Comparison of ENCODE assay signal across 21 cellular contexts in the genomic region with DNA sequence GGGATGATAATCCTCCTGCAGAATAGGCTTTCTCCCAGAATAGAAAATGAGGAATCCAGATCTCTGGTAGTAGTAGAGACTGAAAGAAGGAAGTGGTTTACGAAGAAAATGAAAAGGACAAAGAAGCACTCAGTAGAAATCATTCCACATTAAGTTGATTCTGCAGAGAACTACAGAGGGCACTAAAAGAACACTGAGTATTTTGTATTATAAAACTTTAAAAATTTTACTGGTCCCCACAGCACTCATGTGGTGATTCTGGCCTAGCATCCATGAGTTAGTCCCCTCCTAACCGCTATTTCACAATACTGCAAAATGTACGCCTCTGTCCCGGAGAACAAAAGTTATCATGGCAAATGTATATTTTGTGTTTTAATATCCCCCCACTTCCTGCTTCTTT. TPM values are rescaled to one million over a fixed set of nuclear protein-coding genes. Genes with fewer than 3 reads are reported as not detected.
DNase-seq lines count a peak whose midpoint lies in the region; ATAC-seq and TF ChIP-seq lines count a peak whose summit lies in the region.
"Had no signal": no experiment of that assay in that cellular context is flagged by ENCODE, and none has a peak within 500 bp of the region (broad histone marks: within the 10 kb centered on the region; RNA-seq: fewer than 3 reads in every experiment).

No MANE protein-coding gene starts in this region.

- H3K9me3 ChIP-seq in Karpas-422 (ENCODE audit: low read length) (no peaks in the 10 kb centered on the region), RWPE2 (ENCODE audit: severe bottlenecking) (no peaks in the 10 kb centered on the region)
- H3K9me3 ChIP-seq: mucosa of descending colon, tibial artery had no signal

- no peaks in the 10 kb centered on the region for H3K79me2 ChIP-seq in Karpas-422 (ENCODE audit: low read length)

- no peaks in the 10 kb centered on the region for H3K9me2 ChIP-seq in Karpas-422 (replicated peaks; ENCODE audit: insufficient read depth, low read length)

- no peak overlapping the region for H3K4me2 ChIP-seq in Karpas-422 (ENCODE audit: low read depth, low read length, poor library complexity, severe bottlenecking)
- H3K4me2 ChIP-seq: GM23338 had no signal

- H3K27me3 ChIP-seq in Karpas-422 (ENCODE audit: low read length): no peaks in the 10 kb centered on the region
- no peaks in the 10 kb centered on the region for H3K27me3 ChIP-seq in RWPE2 (ENCODE audit: insufficient read depth, poor library complexity, severe bottlenecking)
- no peaks in the 10 kb centered on the region for H3K27me3 ChIP-seq in dorsolateral prefrontal cortex
- H3K27me3 ChIP-seq: tibial artery had no signal

- H3K4me3 ChIP-seq in Karpas-422 (ENCODE audit: low read length) (no peak overlapping the region), RWPE2 (ENCODE audit: severe bottlenecking) (no peak overlapping the region), dorsolateral prefrontal cortex (no peak overlapping the region)
- H3K4me3 ChIP-seq: GM23338, mucosa of descending colon, tibial artery had no signal

- H3K36me3 ChIP-seq in Karpas-422 (ENCODE audit: insufficient read depth, low read length) (no peaks in the 10 kb centered on the region), RWPE2 (ENCODE audit: low read depth) (no peaks in the 10 kb centered on the region)
- H3K36me3 ChIP-seq: tibial artery had no signal

- DNase-seq in AG09319 (ENCODE audit: extremely low read depth, low read depth) (no peak), Karpas-422 (peak; percentile 54), RWPE2 (ENCODE audit: low spot score) (no peak), fibroblast of peridontal ligament (ENCODE audit: extremely low read depth) (peak; percentile 70), dorsolateral prefrontal cortex (no peak)
- no peak for DNase-seq in activated naive CD4-positive, alpha-beta T cell (lab: John Stamatoyannopoulos, UW)
- DNase-seq: activated CD8-positive, alpha-beta T cell treated with anti-CD3 and anti-CD28 coated beads, Interleukin-2, amount 10 ng/mL, durations not matched to agents 7 days and 5 days; anterior cingulate cortex; cortex of kidney; DMS53; left cardiac atrium; mucosa of descending colon; NCI-H1694; NCI-H510A; occipital lobe; SHP77; stimulated activated CD4-positive, alpha-beta T cell treated with anti-CD3 and anti-CD28 coated beads, Interleukin-4, amount 100 ng/mL, for 24 hours; tibial artery had no signal

- H3K4me1 ChIP-seq in Karpas-422 (ENCODE audit: low read length) (no peaks in the 10 kb centered on the region), RWPE2 (ENCODE audit: insufficient read depth, poor library complexity, severe bottlenecking) (no peaks in the 10 kb centered on the region)
- H3K4me1 ChIP-seq: tibial artery had no signal

- H4K20me1 ChIP-seq in Karpas-422 (ENCODE audit: insufficient read depth, low read depth, low read length): no peaks in the 10 kb centered on the region

- ATAC-seq in RWPE2 (ENCODE audit: low read depth): no peak
- ATAC-seq in HG03108 (IDR thresholded peaks at IDR 0.05; ENCODE audit: unreplicated experiment): no peak
- no peak for ATAC-seq in HG02588 (IDR thresholded peaks at IDR 0.05; ENCODE audit: unreplicated experiment)
- ATAC-seq: activated CD8-positive, alpha-beta T cell treated with anti-CD3 and anti-CD28 coated beads, Interleukin-2, amount 10 ng/mL, durations not matched to agents 7 days and 5 days; GM23338; left cardiac atrium; mucosa of descending colon had no signal

- TF ChIP-seq CTCF in AG09319 (IDR thresholded peaks at IDR 0.05; ENCODE audit: low read depth, low read length): peak; percentile 22
- TF ChIP-seq CTCF in RWPE2 (IDR thresholded peaks at IDR 0.05; ENCODE audit: poor library complexity, severe bottlenecking): peak; percentile 25
- TF ChIP-seq CTCF in dorsolateral prefrontal cortex (IDR thresholded peaks at IDR 0.05 in 54 of 56, conservative IDR thresholded peaks at IDR 0.05 in 2 of 56; ENCODE audit: low read depth in 1 of 56, partially characterized antibody in 56 of 56): peak in 11 of 56 donors; percentile 9 to 38 (median 18)

- H3K27ac ChIP-seq in Karpas-422 (ENCODE audit: low read length): no peak overlapping the region
- H3K27ac ChIP-seq in RWPE2 (ENCODE audit: poor library complexity, severe bottlenecking): no peak overlapping the region
- no peak overlapping the region for H3K27ac ChIP-seq in dorsolateral prefrontal cortex
- H3K27ac ChIP-seq: tibial artery had no signal

- no peak overlapping the region for H2AFZ ChIP-seq in Karpas-422 (ENCODE audit: low read length)
- H2AFZ ChIP-seq: GM23338 had no signal

- intact Hi-C loops in dorsolateral prefrontal cortex (cut with DNase I): no loop called here

- no peak overlapping the region for H3K9ac ChIP-seq in Karpas-422 (ENCODE audit: low read length)

RNA-seq across cellular contexts. Expression of gene SLC35F5, which starts 42.9 kb away (rescaled TPM):
- total RNA-seq in Karpas-422 (2014; rRNA removed; shearing (Covaris generic); ENCODE audit: low replicate concordance): 66.0 and 160 TPM in 2 replicates
- 10 to 100 TPM; 30.6 to 64.6 (median 45.6) TPM for total RNA-seq in dorsolateral prefrontal cortex

Comparison
In these comparisons a context has a peak if more than half of its experiments do, and no peak if none do; other contexts are left out.
1. DNase-seq: peak in Karpas-422 (single experiment) and fibroblast of peridontal ligament (single experiment); none in AG09319 (single experiment), RWPE2 (single experiment), activated naive CD4-positive, alpha-beta T cell (0 of 4) and dorsolateral prefrontal cortex (0 of 10).